Comparison of ENCODE assay signal across 8 cellular contexts in genomic region chr13:29758591-29759114, GRCh38.
DNase-seq lines count a peak whose midpoint lies in the region; ATAC-seq and TF ChIP-seq lines count a peak whose summit lies in the region.

No MANE protein-coding gene starts in this region.

- H2BK5ac ChIP-seq in neuronal stem cell (ENCODE audit: low read length) = no peak overlapping the region

- H3K4ac ChIP-seq in neuronal stem cell (ENCODE audit: low read length) = no peak overlapping the region

- peak overlapping the region; percentile 1 for H3K4me3 Mint-ChIP-seq in activated CD8-positive, alpha-beta memory T cell treated with anti-CD3 and anti-CD28 coated beads, Interleukin-2, amount 10 ng/mL, durations not matched to agents 7 days and 5 days

- H3K4me1 ChIP-seq in KMS-11 (ENCODE audit: low read depth, poor library complexity, severe bottlenecking) = peaks cover 19% of the 10 kb centered on the region
- H3K4me1 ChIP-seq in neuronal stem cell (ENCODE audit: control insufficient read depth in 2 of 2, insufficient read depth in 1 of 2, low read depth in 1 of 2, low read length in 2 of 2) = peaks cover 4 to 7% of the 10 kb centered on the region in 2 donors

- no peak for TF ChIP-seq CTCF in KMS-11 (conservative IDR thresholded peaks at IDR 0.05; ENCODE audit: low read depth, low read length)

- peak overlapping the region; percentile 63 for H3K27ac Mint-ChIP-seq in activated CD8-positive, alpha-beta memory T cell treated with anti-CD3 and anti-CD28 coated beads, Interleukin-2, amount 10 ng/mL, durations not matched to agents 7 days and 5 days

- peaks cover 2% of the 10 kb centered on the region for H3K27me3 Mint-ChIP-seq in activated CD8-positive, alpha-beta memory T cell treated with anti-CD3 and anti-CD28 coated beads, Interleukin-2, amount 10 ng/mL, durations not matched to agents 7 days and 5 days

- H3K9ac ChIP-seq in KMS-11 (no peak overlapping the region), neuronal stem cell (ENCODE audit: low read depth, low read length, poor library complexity) (no peak overlapping the region)

- no peaks in the 10 kb centered on the region for H4K20me1 ChIP-seq in KMS-11 (ENCODE audit: insufficient read depth)

- no peak overlapping the region for H2BK15ac ChIP-seq in neuronal stem cell (ENCODE audit: low read length)

- intact Hi-C loops in cardiac septum (cut with DNase I) = no loop called here

- peaks cover 5% of the 10 kb centered on the region for H3K9me3 Mint-ChIP-seq in activated CD8-positive, alpha-beta memory T cell treated with anti-CD3 and anti-CD28 coated beads, Interleukin-2, amount 10 ng/mL, durations not matched to agents 7 days and 5 days (ENCODE audit: low read depth)

- no peak overlapping the region for H2BK12ac ChIP-seq in neuronal stem cell (ENCODE audit: low read length)

- CTCF ChIA-PET in activated CD8-positive, alpha-beta memory T cell treated with anti-CD3 and anti-CD28 coated beads, Interleukin-2, amount 10 ng/mL, durations not matched to agents 7 days and 5 days (lab: Charles Lee) = interaction anchor here (1.0 to 2.5 kb wide), 3 partner anchors 88 to 356 kb away, joined by 3 to 15 read pairs (median 6); no protein-coding TSS in a partner anchor

- WGBS in neuronal stem cell (ENCODE audit: extremely low coverage in 2 of 2, insufficient read length in 2 of 2, insufficient replicate concordance in 1 of 2), 2 donors = no CpG with 5 or more reads among the region's 8 CpGs

- H4K91ac ChIP-seq in neuronal stem cell (ENCODE audit: low read depth, low read length, poor library complexity) = no peak overlapping the region

- H3K27ac ChIP-seq in KMS-11 (no peak overlapping the region; the same call in 1 of the 2 replicates), neuronal stem cell (replicated peaks; ENCODE audit: low read length) (no peak overlapping the region)

- H3K23ac ChIP-seq in neuronal stem cell (ENCODE audit: low read depth, low read length, poor library complexity) = no peak overlapping the region

- H3K4me3 ChIP-seq in KMS-11 (IDR thresholded peaks at IDR 0.05; ENCODE audit: insufficient read depth, low read depth, low read length) (no peak overlapping the region), neuronal stem cell (ENCODE audit: low read length in 2 of 2) (no peak overlapping the region)

- no peaks in the 10 kb centered on the region for H3K9me3 ChIP-seq in neuronal stem cell (replicated peaks in 1 of 2; ENCODE audit: control insufficient read depth in 2 of 2, insufficient read depth in 1 of 2, low read depth in 1 of 2, low read length in 2 of 2)

- no peak overlapping the region for H4K8ac ChIP-seq in neuronal stem cell (ENCODE audit: low read depth, low read length)

- no peaks in the 10 kb centered on the region for H3K79me1 ChIP-seq in neuronal stem cell (ENCODE audit: low read depth, low read length)

- H3K18ac ChIP-seq in neuronal stem cell (ENCODE audit: low read length) = no peak overlapping the region

- no peaks in the 10 kb centered on the region for H3K27me3 ChIP-seq in KMS-11 (ENCODE audit: insufficient read depth, low read depth)
- H3K27me3 ChIP-seq in neuronal stem cell (ENCODE audit: control insufficient read depth in 3 of 3, insufficient read depth in 3 of 3, low read depth in 1 of 3, low read length in 3 of 3) = no peaks in the 10 kb centered on the region

- peak; percentile 95 for ATAC-seq in GM21619 (IDR thresholded peaks at IDR 0.05; ENCODE audit: unreplicated experiment)
- peak; percentile 84 for ATAC-seq in activated CD8-positive, alpha-beta memory T cell treated with anti-CD3 and anti-CD28 coated beads, Interleukin-2, amount 10 ng/mL, durations not matched to agents 7 days and 5 days

- peaks cover 5% of the 10 kb centered on the region for H3K36me3 Mint-ChIP-seq in activated CD8-positive, alpha-beta memory T cell treated with anti-CD3 and anti-CD28 coated beads, Interleukin-2, amount 10 ng/mL, durations not matched to agents 7 days and 5 days

- peak; percentile 53 for DNase-seq in ELF-1 (ENCODE audit: low read depth, low spot score)
- DNase-seq in activated CD8-positive, alpha-beta memory T cell treated with anti-CD3 and anti-CD28 coated beads, Interleukin-2, amount 10 ng/mL, durations not matched to agents 7 days and 5 days = peak; percentile 80
- peak; percentile 17 for DNase-seq in midbrain (lab: John Stamatoyannopoulos, UW)
- DNase-seq in neuronal stem cell (ENCODE audit: low spot score) = no peak
- no peak for DNase-seq in NCI-H2171 (lab: John Stamatoyannopoulos, UW)
- no peak for DNase-seq in cardiac septum (ENCODE audit: low spot score)

- H3K14ac ChIP-seq in neuronal stem cell (ENCODE audit: low read length) = no peak overlapping the region

- H3K4me1 Mint-ChIP-seq in activated CD8-positive, alpha-beta memory T cell treated with anti-CD3 and anti-CD28 coated beads, Interleukin-2, amount 10 ng/mL, durations not matched to agents 7 days and 5 days = peaks cover 26% of the 10 kb centered on the region

- H3K36me3 ChIP-seq in KMS-11 (ENCODE audit: insufficient read depth) = no peaks in the 10 kb centered on the region
- no peaks in the 10 kb centered on the region for H3K36me3 ChIP-seq in neuronal stem cell (replicated peaks in 1 of 2; ENCODE audit: control insufficient read depth in 2 of 2, insufficient read depth in 2 of 2, low read length in 2 of 2)

- H2AK5ac ChIP-seq in neuronal stem cell (ENCODE audit: low read depth, low read length) = no peak overlapping the region

- H3K79me2 ChIP-seq in KMS-11 (ENCODE audit: insufficient read depth, low read depth) = no peaks in the 10 kb centered on the region

- H2AFZ ChIP-seq in KMS-11 (ENCODE audit: low read depth) = no peak overlapping the region
- no peak overlapping the region for H2AFZ ChIP-seq in neuronal stem cell (ENCODE audit: low read length)

- H2BK120ac ChIP-seq in neuronal stem cell (ENCODE audit: low read depth, low read length) = no peak overlapping the region

- H3K4me2 ChIP-seq in KMS-11 (peak overlapping the region; percentile 50; the same call in 1 of the 2 replicates), neuronal stem cell (ENCODE audit: insufficient read depth, low read length, poor library complexity, severe bottlenecking) (no peak overlapping the region)

Comparison
In these comparisons a context has a peak if more than half of its experiments do, and no peak if none do; other contexts are left out.
1. DNase-seq: peak in ELF-1 (single experiment), activated CD8-positive, alpha-beta memory T cell treated with anti-CD3 and anti-CD28 coated beads, Interleukin-2, amount 10 ng/mL, durations not matched to agents 7 days and 5 days (single experiment) and midbrain (single experiment); none in neuronal stem cell (single experiment), NCI-H2171 (single experiment) and cardiac septum (single experiment).